24 cellular contexts compared by ENCODE assay signal in genomic region chr2:192265751-192266150, GRCh38.
DNase-seq lines count a peak whose midpoint lies in the region; ATAC-seq, FAIRE-seq and TF ChIP-seq lines count a peak whose summit lies in the region.
"Had no signal": no experiment of that assay in that cellular context is flagged by ENCODE, and none has a peak within 500 bp of the region (broad histone marks: within the 10 kb centered on the region; RNA-seq: fewer than 3 reads in every experiment).

No MANE protein-coding gene starts in this region.

- TF ChIP-seq RAD21 in SK-N-SH (IDR thresholded peaks at IDR 0.05; ENCODE audit: low read length), result no peak

- H3K27me3 ChIP-seq in SK-N-SH (ENCODE audit: insufficient read depth), result no peaks in the 10 kb centered on the region
- H3K27me3 ChIP-seq in brain microvascular endothelial cell (replicated peaks), result no peaks in the 10 kb centered on the region

- peak overlapping the region; percentile 53; the same call in 1 of the 2 replicates for H2AFZ ChIP-seq in SK-N-SH (ENCODE audit: low read depth)

- H3K4me2 ChIP-seq in SK-N-SH, result no peak overlapping the region

- H3K36me3 ChIP-seq in SK-N-SH (replicated peaks in 1 of 2; ENCODE audit: control insufficient read depth in 1 of 2, insufficient read depth in 2 of 2, low read length in 1 of 2) (no peaks in the 10 kb centered on the region), brain microvascular endothelial cell (replicated peaks) (no peaks in the 10 kb centered on the region)

- H3F3A ChIP-seq in SK-N-SH (replicated peaks; ENCODE audit: insufficient read depth), result peaks cover 9% of the 10 kb centered on the region

- CTCF ChIA-PET in SK-N-SH (lab: Yijun Ruan, JAX), result interaction anchor here (0.7 kb wide), 1 partner anchor 104 kb away, joined by 3 read pairs; no protein-coding TSS in a partner anchor

- POLR2A ChIA-PET in SK-N-SH (lab: Yijun Ruan, JAX), result no interaction called here

- DNase-seq in SK-N-SH, result no peak
- peak; percentile 40 to 52 for DNase-seq in cardiac fibroblast (ENCODE audit: low read depth in 2 of 2)
- peak; percentile 49 for DNase-seq in fibroblast of pulmonary artery (ENCODE audit: low read depth)
- no peak for DNase-seq in DMS114 treated with DMSO at 0.1 percent for 48 hours (lab: John Stamatoyannopoulos, UW; ENCODE audit: unreplicated experiment)
- no peak for DNase-seq in GM12891 (ENCODE audit: insufficient read length, low spot score)
- DNase-seq in brain microvascular endothelial cell, result no peak
- DNase-seq: CD4-positive, alpha-beta memory T cell; DMS53; HFFc6; KG1; MV-4-11; NCI-H1417; NCI-H187; NCI-H2107; NCI-H226; NCI-H524; NCI-H82; SHP77 had no signal

- H3K79me2 ChIP-seq in SK-N-SH (ENCODE audit: insufficient read depth), result no peaks in the 10 kb centered on the region

- TF ChIP-seq CTCF in SK-N-SH (IDR thresholded peaks at IDR 0.05), result no peak
- no peak for TF ChIP-seq CTCF in cardiac fibroblast (IDR thresholded peaks at IDR 0.05; ENCODE audit: low read depth, low read length)
- TF ChIP-seq CTCF in fibroblast of pulmonary artery (IDR thresholded peaks at IDR 0.05; ENCODE audit: low read length, missing control alignments), result no peak
- no peak for TF ChIP-seq CTCF in brain microvascular endothelial cell (IDR thresholded peaks at IDR 0.05; ENCODE audit: low read depth, low read length, missing control alignments)

- TF ChIP-seq EP300 in SK-N-SH (IDR thresholded peaks at IDR 0.05; ENCODE audit: borderline replicate concordance in 1 of 2, low read depth in 1 of 2, low read length in 1 of 2), result no peak

- no peak for FAIRE-seq in GM12891 (lab: Jason Lieb, UNC)
- FAIRE-seq: H54, HepG2 had no signal

- WGBS in SK-N-SH (ENCODE audit: low lambda C conversion rate), result 12% methylated on average over 2 of the region's 2 CpGs

- no peak; the same call in 2 of the 3 replicates for ATAC-seq in SK-N-SH treated with all-trans-retinoic acid at 6 μM for 48 hours
- ATAC-seq in HG03439 (IDR thresholded peaks at IDR 0.05; ENCODE audit: unreplicated experiment), result no peak
- ATAC-seq: HepG2 had no signal

- H3K27ac ChIP-seq in SK-N-SH (ENCODE audit: low read depth in 2 of 2, low read length in 1 of 2) (peak overlapping the region in 1 of 2 experiments; percentile 38; a peak in 2 of 4 replicates), brain microvascular endothelial cell (no peak overlapping the region)
- H3K27ac ChIP-seq: 22Rv1, SK-N-MC had no signal

- H3K9ac ChIP-seq in SK-N-SH, result no peak overlapping the region

- H3K4me3 ChIP-seq in SK-N-SH (ENCODE audit: low read depth in 2 of 2, low read length in 1 of 2) (no peak overlapping the region), cardiac fibroblast (replicated peaks in 1 of 2; ENCODE audit: low read depth in 2 of 2, low read length in 2 of 2) (no peak overlapping the region), fibroblast of pulmonary artery (replicated peaks; ENCODE audit: low read depth, low read length) (no peak overlapping the region), brain microvascular endothelial cell (ENCODE audit: low read depth, low read length) (no peak overlapping the region)
- H3K4me3 ChIP-seq: SK-N-MC had no signal

- H3K4me1 ChIP-seq in SK-N-SH (ENCODE audit: control insufficient read depth in 1 of 2, insufficient read depth in 2 of 2, low read depth in 1 of 2, low read length in 1 of 2), result peaks cover 0 to 23% of the 10 kb centered on the region in 2 experiments; a peak in 1 of 4 replicates

- H3K9me2 ChIP-seq in SK-N-SH, result no peaks in the 10 kb centered on the region

- no peaks in the 10 kb centered on the region for H4K20me1 ChIP-seq in SK-N-SH (ENCODE audit: insufficient read depth)

- H3K9me3 ChIP-seq in SK-N-SH, result no peaks in the 10 kb centered on the region

- TF ChIP-seq POLR2A in GM12891 (IDR thresholded peaks at IDR 0.05; ENCODE audit: low read depth, low read length), result no peak

- in situ Hi-C loops in brain microvascular endothelial cell (cut with HindIII; ENCODE audit: low pct_ligation_motif_present, low sequenced_read_pairs), result no loop called here

TF ChIP-seq in SK-N-SH, 30 proteins besides CTCF, POLR2A, EP300 and RAD21 (continues in another document):
- TF ChIP-seq CHD2 (IDR thresholded peaks at IDR 0.05; ENCODE audit: low read length, partially characterized antibody), result no peak
- TF ChIP-seq MAX (IDR thresholded peaks at IDR 0.05; ENCODE audit: low read depth), result no peak
- TF ChIP-seq NFIC (IDR thresholded peaks at IDR 0.05; ENCODE audit: borderline replicate concordance), result no peak; the same call in 1 of the 2 replicates
- no peak for TF ChIP-seq SIN3A (IDR thresholded peaks at IDR 0.05; ENCODE audit: borderline replicate concordance, low read depth, low read length)
- no peak for TF ChIP-seq TEAD4 (IDR thresholded peaks at IDR 0.05; ENCODE audit: borderline replicate concordance, insufficient read depth)
- TF ChIP-seq RXRA (IDR thresholded peaks at IDR 0.05; ENCODE audit: borderline replicate concordance, low read depth), result no peak
- no peak for TF ChIP-seq YY1 (IDR thresholded peaks at IDR 0.05; ENCODE audit: low read depth)
- TF ChIP-seq TAF1 (IDR thresholded peaks at IDR 0.05; ENCODE audit: borderline replicate concordance, low read depth, low read length), result no peak
- TF ChIP-seq PBX3 (IDR thresholded peaks at IDR 0.05), result no peak

TF ChIP-seq in SK-N-SH treated with all-trans-retinoic acid at 6 μM for 48 hours, 23 proteins besides CTCF, POLR2A, EP300 and RAD21 (continues in another document):
- no peak for TF ChIP-seq ZNF8 (CRISPR knock-in tag; IDR thresholded peaks at IDR 0.05)
- TF ChIP-seq RARB (CRISPR knock-in tag; IDR thresholded peaks at IDR 0.05), result no peak
- no peak for TF ChIP-seq POU6F1 (CRISPR knock-in tag; IDR thresholded peaks at IDR 0.05; ENCODE audit: borderline replicate concordance, low read depth)
- TF ChIP-seq CSDC2 (CRISPR knock-in tag; IDR thresholded peaks at IDR 0.05), result no peak
- TF ChIP-seq PATZ1 (CRISPR knock-in tag; IDR thresholded peaks at IDR 0.05; ENCODE audit: borderline replicate concordance), result no peak

TF ChIP-seq in GM12891, 5 proteins besides CTCF, POLR2A, EP300 and RAD21:
- TF ChIP-seq TAF1 (IDR thresholded peaks at IDR 0.05; ENCODE audit: low read depth, low read length) (no peak), PAX5 (IDR thresholded peaks at IDR 0.05; ENCODE audit: insufficient read depth, low read length, severe bottlenecking) (no peak), SPI1 (IDR thresholded peaks at IDR 0.05; ENCODE audit: low read depth, low read length) (no peak), POLR2AphosphoS5 (IDR thresholded peaks at IDR 0.05; ENCODE audit: low read depth, low read length) (no peak), POU2F2 (IDR thresholded peaks at IDR 0.05; ENCODE audit: low read depth, low read length) (no peak)

Comparison
In these comparisons a context has a peak if more than half of its experiments do, and no peak if none do; other contexts are left out.
1. DNase-seq: peak in cardiac fibroblast (2 of 2) and fibroblast of pulmonary artery (single experiment); none in SK-N-SH (single experiment), DMS114 treated with DMSO at 0.1 percent for 48 hours (single experiment), GM12891 (single experiment) and brain microvascular endothelial cell (single experiment).